Comparison of ENCODE assay signal across 8 cellular contexts in genomic region chr4:120921456-120922389, GRCh38. TPM values are rescaled to one million over a fixed set of nuclear protein-coding genes. Genes with fewer than 3 reads are reported as not detected.
A peak's percentile ranks its signal among the peaks of the same experiment; 100 is the strongest.
DNase-seq lines count a peak whose midpoint lies in the region; ATAC-seq and TF ChIP-seq lines count a peak whose summit lies in the region.

No MANE protein-coding gene starts in this region.

- H3K9me3 ChIP-seq in neural progenitor cell (ENCODE audit: low read depth) (no peaks in the 10 kb centered on the region), testis (no peaks in the 10 kb centered on the region)

- H3K36me3 Mint-ChIP-seq in activated naive CD8-positive, alpha-beta T cell treated with anti-CD3 and anti-CD28 coated beads, Interleukin-2, amount 50 U/mL, for 24 hours (ENCODE audit: low read depth), result no peaks in the 10 kb centered on the region
- H3K36me3 Mint-ChIP-seq in neural progenitor cell, result no peaks in the 10 kb centered on the region

- H3K36me3 ChIP-seq in neural progenitor cell (no peaks in the 10 kb centered on the region), testis (ENCODE audit: low read depth, missing control alignments) (no peaks in the 10 kb centered on the region)

- H3K27me3 ChIP-seq in neural progenitor cell (no peaks in the 10 kb centered on the region), testis (no peaks in the 10 kb centered on the region)

- peaks cover 29% of the 10 kb centered on the region for H3K27me3 Mint-ChIP-seq in activated naive CD8-positive, alpha-beta T cell treated with anti-CD3 and anti-CD28 coated beads, Interleukin-2, amount 50 U/mL, for 24 hours
- peaks cover 6% of the 10 kb centered on the region for H3K27me3 Mint-ChIP-seq in neural progenitor cell (ENCODE audit: insufficient read depth, low read depth)

- H3K27ac ChIP-seq in neural progenitor cell (peak overlapping the region; percentile 75), testis (peak overlapping the region; percentile 93 to 95)

- H2AFZ ChIP-seq in neural progenitor cell (replicated peaks), result peak overlapping the region; percentile 63

- H3F3A ChIP-seq in neural progenitor cell (ENCODE audit: low read depth), result peaks cover 29% of the 10 kb centered on the region

- peaks cover 4% of the 10 kb centered on the region for H4K20me1 ChIP-seq in neural progenitor cell (ENCODE audit: low read depth)

- H3K27ac Mint-ChIP-seq in activated naive CD8-positive, alpha-beta T cell treated with anti-CD3 and anti-CD28 coated beads, Interleukin-2, amount 50 U/mL, for 24 hours, result peak overlapping the region; percentile 90
- peak overlapping the region; percentile 87 for H3K27ac Mint-ChIP-seq in neural progenitor cell

- H3K4me3 ChIP-seq in neural progenitor cell (peak overlapping the region; percentile 72), testis (peak overlapping the region; percentile 75 to 87)

- TF ChIP-seq POLR2A in testis (IDR thresholded peaks at IDR 0.05), result no peak
- TF ChIP-seq POLR2A in GM18505 (IDR thresholded peaks at IDR 0.05; ENCODE audit: borderline replicate concordance, extremely low read depth, insufficient read depth, insufficient read length), result no peak

- H3K4me2 ChIP-seq in neural progenitor cell, result peak overlapping the region; percentile 75

- peaks cover 31% of the 10 kb centered on the region for H3K4me1 Mint-ChIP-seq in activated naive CD8-positive, alpha-beta T cell treated with anti-CD3 and anti-CD28 coated beads, Interleukin-2, amount 50 U/mL, for 24 hours
- H3K4me1 Mint-ChIP-seq in neural progenitor cell, result peaks cover 23% of the 10 kb centered on the region

- H3K9me3 Mint-ChIP-seq in activated naive CD8-positive, alpha-beta T cell treated with anti-CD3 and anti-CD28 coated beads, Interleukin-2, amount 50 U/mL, for 24 hours, result no peaks in the 10 kb centered on the region
- H3K9me3 Mint-ChIP-seq in neural progenitor cell, result no peaks in the 10 kb centered on the region

- peak overlapping the region; percentile 83 for H3K4me3 Mint-ChIP-seq in activated naive CD8-positive, alpha-beta T cell treated with anti-CD3 and anti-CD28 coated beads, Interleukin-2, amount 50 U/mL, for 24 hours
- peak overlapping the region; percentile 99 for H3K4me3 Mint-ChIP-seq in neural progenitor cell

- in situ Hi-C loops in GM13976 (cut with MboI; ENCODE audit: low sequenced_read_pairs, unreplicated experiment), result no loop called here

- H3K9ac ChIP-seq in neural progenitor cell, result no peak overlapping the region

- DNase-seq in H4 (ENCODE audit: low spot score) (peak; percentile 40), OCI-M1 (lab: John Stamatoyannopoulos, UW) (peak; percentile 56), head of caudate nucleus (peak; percentile 17 to 88 (median 71)), neural progenitor cell (ENCODE audit: low spot score) (peak; percentile 69), testis (peak; percentile 83), GM13976 (ENCODE audit: low spot score) (no peak)
- peak; percentile 59 for DNase-seq in activated naive CD8-positive, alpha-beta T cell treated with anti-CD3 and anti-CD28 coated beads, Interleukin-2, amount 50 U/mL, for 24 hours

- peaks cover 27% of the 10 kb centered on the region for H3K4me1 ChIP-seq in neural progenitor cell
- H3K4me1 ChIP-seq in testis, result peaks cover 17% of the 10 kb centered on the region

- 2 to 5% methylated on average over 17 to 51 of the region's 53 CpGs for WGBS in testis, 2 donors

- intact Hi-C loops in head of caudate nucleus (cut with DNase I), result no loop called here
- intact Hi-C loops in testis (cut with DNase I; ENCODE audit: low total_unique reads), result no loop called here

- ATAC-seq in activated naive CD8-positive, alpha-beta T cell treated with anti-CD3 and anti-CD28 coated beads, Interleukin-2, amount 50 U/mL, for 24 hours, result peak; percentile 53
- no peak for ATAC-seq in GM18505 (IDR thresholded peaks at IDR 0.05; ENCODE audit: unreplicated experiment)

- H3K79me2 ChIP-seq in neural progenitor cell (ENCODE audit: low read depth), result peaks cover 41% of the 10 kb centered on the region

- no peak for TF ChIP-seq CTCF in neural progenitor cell (IDR thresholded peaks at IDR 0.05)
- TF ChIP-seq CTCF in testis (IDR thresholded peaks at IDR 0.05), result no peak
- no peak for TF ChIP-seq CTCF in GM13976 (IDR thresholded peaks at IDR 0.05; ENCODE audit: borderline replicate concordance, control extremely low read depth, extremely low read depth, insufficient read depth, missing control alignments)

RNA-seq across cellular contexts. Expression of gene PRDM5, which starts 0.8 kb away (rescaled TPM):
- total RNA-seq in H4 (2014; rRNA removed; shearing (Covaris generic)), result 9.1 and 11.7 TPM in 2 replicates
- 36.2 and 51.7 TPM in 2 replicates for total RNA-seq in neural progenitor cell (ENCODE audit: low replicate concordance)
- 10 to 100 TPM; 19.1 to 21.9 TPM for total RNA-seq in testis
- polyA plus RNA-seq in testis (ENCODE audit: insufficient read depth, low read depth, low replicate concordance), result 8.2 TPM
